In genomic region chr11:32396331-32396730, GRCh38 we compare ENCODE assay signal across 16 cellular contexts. TPM values are rescaled to one million over a fixed set of nuclear protein-coding genes. Genes with fewer than 3 reads are reported as not detected.
DNase-seq lines count a peak whose midpoint lies in the region; ATAC-seq and TF ChIP-seq lines count a peak whose summit lies in the region.
"Had no signal": no experiment of that assay in that cellular context is flagged by ENCODE, and none has a peak within 500 bp of the region (broad histone marks: within the 10 kb centered on the region; RNA-seq: fewer than 3 reads in every experiment).

No MANE protein-coding gene starts in this region.

- H3K9me3 ChIP-seq in testis: no peaks in the 10 kb centered on the region
- H3K9me3 ChIP-seq: left ventricle myocardium inferior had no signal

- H3K27ac ChIP-seq in testis: peak overlapping the region; percentile 9 to 59
- H3K27ac ChIP-seq: KMS-11, left ventricle myocardium inferior had no signal

- intact Hi-C loops in testis (cut with DNase I; ENCODE audit: low total_unique reads): no loop called here

- 76 to 78% methylated on average over 7 of the region's 7 CpGs for WGBS in testis, 2 donors

- no peaks in the 10 kb centered on the region for H3K36me3 ChIP-seq in testis (ENCODE audit: low read depth, missing control alignments)

- ATAC-seq in GM18873 (IDR thresholded peaks at IDR 0.05; ENCODE audit: low FRiP score, unreplicated experiment) (peak; percentile 48), HG02588 (IDR thresholded peaks at IDR 0.05; ENCODE audit: unreplicated experiment) (peak; percentile 80), HG03432 (IDR thresholded peaks at IDR 0.05; ENCODE audit: unreplicated experiment) (peak; percentile 85)
- ATAC-seq: natural killer cell treated with Interleukin-12 subunit alpha and Interleukin-12 subunit beta and Interleukin-15 and Interleukin-18, amount 100 ng/mL, for 72 hours; sciatic nerve had no signal

- TF ChIP-seq CTCF in testis (IDR thresholded peaks at IDR 0.05): no peak

- DNase-seq in testis: no peak
- no peak for DNase-seq in hypothalamus (lab: John Stamatoyannopoulos, UW)
- no peak for DNase-seq in middle frontal gyrus (ENCODE audit: extremely low spot score, low spot score)
- no peak for DNase-seq in stimulated activated CD4-positive, alpha-beta T cell treated with anti-CD3 and anti-CD28 coated beads, Interleukin-4, amount 100 ng/mL, for 1 hour
- DNase-seq: activated CD4-positive, CD25-positive, alpha-beta regulatory T cell; CD4-positive, alpha-beta memory T cell; left ventricle myocardium inferior; NCI-H2081 treated with DMSO at 0.1 percent for 48 hours; substantia nigra had no signal

- no peaks in the 10 kb centered on the region for H3K27me3 ChIP-seq in testis

- H3K4me1 ChIP-seq in testis: peaks cover 11% of the 10 kb centered on the region
- H3K4me1 ChIP-seq: left ventricle myocardium inferior had no signal

- no peak overlapping the region for H3K4me3 ChIP-seq in testis
- H3K4me3 ChIP-seq: left ventricle myocardium inferior had no signal

- no peak for TF ChIP-seq POLR2A in testis (IDR thresholded peaks at IDR 0.05)

RNA-seq across cellular contexts. Expression of gene WT1, which starts 39.0 kb away (rescaled TPM):
- total RNA-seq in testis: 100 to 1,000 TPM; 189 to 278 TPM
- 62.2 TPM for polyA plus RNA-seq in testis (ENCODE audit: insufficient read depth, low read depth, low replicate concordance)
- total RNA-seq: CD4-positive, alpha-beta memory T cell; natural killer cell treated with Interleukin-12 subunit alpha and Interleukin-12 subunit beta and Interleukin-15 and Interleukin-18, amount 100 ng/mL, for 72 hours had no signal
- polyA plus RNA-seq: CD4-positive, alpha-beta memory T cell; esophagus had no signal
